ENCODE assay signal across 20 cellular contexts in the genomic region with DNA sequence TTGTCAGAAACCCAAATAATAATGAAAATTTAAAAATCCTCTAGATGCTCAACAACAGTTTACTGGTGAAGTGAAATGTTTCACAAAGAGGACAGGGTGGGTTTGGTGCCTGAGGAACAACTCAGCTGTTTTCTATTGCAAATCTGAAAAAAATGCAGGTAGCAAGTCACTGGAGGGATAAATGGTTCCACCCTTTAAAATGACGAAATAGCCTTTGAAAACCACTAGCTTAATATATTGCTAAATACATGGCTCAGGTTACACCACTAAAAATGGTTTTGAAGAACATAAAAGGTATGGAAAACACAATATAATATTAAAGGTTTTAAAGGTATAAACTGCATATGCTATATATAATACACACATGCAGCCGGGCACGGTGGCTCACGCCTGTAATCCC.
DNase-seq lines count a peak whose midpoint lies in the region; ATAC-seq and TF ChIP-seq lines count a peak whose summit lies in the region.
"Had no signal": no experiment of that assay in that cellular context is flagged by ENCODE, and none has a peak within 500 bp of the region (broad histone marks: within the 10 kb centered on the region; RNA-seq: fewer than 3 reads in every experiment).

No MANE protein-coding gene starts in this region.

- no peak overlapping the region for H3K4me2 ChIP-seq in mammary epithelial cell (ENCODE audit: insufficient read depth, low read depth, low read length)
- no peak overlapping the region for H3K4me2 ChIP-seq in Karpas-422 (ENCODE audit: low read depth, low read length, poor library complexity, severe bottlenecking)
- H3K4me2 ChIP-seq: SK-N-SH had no signal

- TF ChIP-seq CTCF in mammary epithelial cell (conservative IDR thresholded peaks at IDR 0.05 in 1 of 2, IDR thresholded peaks at IDR 0.05 in 1 of 2; ENCODE audit: extremely low read depth in 1 of 2, insufficient read depth in 1 of 2, low read depth in 1 of 2, low read length in 2 of 2) (no peak), foreskin fibroblast (IDR thresholded peaks at IDR 0.05; ENCODE audit: low read depth, low read length) (no peak)

- no peak overlapping the region for H3K9ac ChIP-seq in mammary epithelial cell (ENCODE audit: insufficient read depth, low read length)
- no peak overlapping the region for H3K9ac ChIP-seq in Karpas-422 (ENCODE audit: low read length)
- H3K9ac ChIP-seq: SK-N-SH had no signal

- dilution Hi-C loops in mammary epithelial cell (cut with HindIII; ENCODE audit: low sequenced_read_pairs) = no loop called here

- WGBS in mammary epithelial cell (ENCODE audit: low coverage, missing lambda C conversion rate) = 85% methylated on average over 4 of the region's 4 CpGs

- H3K79me2 ChIP-seq in mammary epithelial cell (ENCODE audit: insufficient read depth, low read length) (no peaks in the 10 kb centered on the region), Karpas-422 (ENCODE audit: low read length) (peaks cover 85% of the 10 kb centered on the region)

- H3K36me3 ChIP-seq in mammary epithelial cell (ENCODE audit: insufficient read depth, low read length) = no peaks in the 10 kb centered on the region
- peaks cover 23% of the 10 kb centered on the region for H3K36me3 ChIP-seq in Karpas-422 (ENCODE audit: insufficient read depth, low read length)
- H3K36me3 ChIP-seq: MG63 had no signal

- no TSS peak for BruUV-seq in mammary epithelial cell (replicated peaks; lab: Mats Ljungman, UMichigan)

- in situ Hi-C loops in mammary epithelial cell (cut with MboI; ENCODE audit: low sequenced_read_pairs in 2 of 2) = loop anchor here in 1 of 2 donors (25.0 kb wide), 1 partner anchor 1011 kb away; a partner anchor contains a TSS

- peak; percentile 27 for DNase-seq in HCEC 1CT
- peak; percentile 34 for DNase-seq in MV-4-11 (lab: John Stamatoyannopoulos, UW)
- peak; percentile 65 for DNase-seq in mammary epithelial cell
- DNase-seq in foreskin fibroblast = peak; percentile 7 to 57
- no peak for DNase-seq in head of caudate nucleus
- DNase-seq in Karpas-422 = no peak
- DNase-seq: activated CD4-positive, CD25-positive, alpha-beta regulatory T cell treated with anti-CD3 and anti-CD28 coated beads, Interleukin-2, amount 50 U/mL, for 72 hours; activated naive CD4-positive, alpha-beta T cell treated with anti-CD3 and anti-CD28 coated beads, Interleukin-2, amount 10 ng/mL, durations not matched to agents 7 days and 5 days; activated T-cell treated with anti-CD3 and anti-CD28 coated beads, Interleukin-2, amount 50 U/mL, for 24 hours; effector CD8-positive, alpha-beta T cell; H7; hypothalamus; islet precursor cell; lower lobe of right lung; MG63; NCI-H1694 treated with DMSO at 0.1 percent for 48 hours; NCI-H748 treated with DMSO at 0.1 percent for 48 hours; SK-N-SH had no signal

- CTCF ChIA-PET in mammary epithelial cell (lab: Charles Lee; ENCODE audit: low non-redundant PET) = no interaction called here

- ATAC-seq in esophagus mucosa = no peak
- ATAC-seq in GM18861 (IDR thresholded peaks at IDR 0.05; ENCODE audit: unreplicated experiment) = no peak
- ATAC-seq: lower lobe of right lung had no signal

- H3K4me1 ChIP-seq in mammary epithelial cell (ENCODE audit: insufficient read depth, low read length) = no peaks in the 10 kb centered on the region
- H3K4me1 ChIP-seq in Karpas-422 (ENCODE audit: low read length) = peaks cover 8% of the 10 kb centered on the region
- H3K4me1 ChIP-seq: lower lobe of right lung had no signal

- H4K20me1 ChIP-seq in mammary epithelial cell (ENCODE audit: insufficient read depth, low read length) = no peaks in the 10 kb centered on the region
- H4K20me1 ChIP-seq in Karpas-422 (ENCODE audit: insufficient read depth, low read depth, low read length) = no peaks in the 10 kb centered on the region

- H3K9me2 ChIP-seq in Karpas-422 (replicated peaks; ENCODE audit: insufficient read depth, low read length) = no peaks in the 10 kb centered on the region
- H3K9me2 ChIP-seq: SK-N-SH had no signal

- no peak overlapping the region for H3K4me3 ChIP-seq in mammary epithelial cell (replicated peaks in 1 of 3; ENCODE audit: insufficient read depth in 1 of 3, low read depth in 2 of 3, low read length in 3 of 3)
- H3K4me3 ChIP-seq in foreskin fibroblast (ENCODE audit: low read depth in 1 of 2, low read length in 2 of 2) = no peak overlapping the region
- no peak overlapping the region for H3K4me3 ChIP-seq in Karpas-422 (ENCODE audit: low read length)
- H3K4me3 ChIP-seq: lower lobe of right lung, MG63 had no signal

- H2AFZ ChIP-seq in mammary epithelial cell (ENCODE audit: low read depth, low read length) (no peak overlapping the region), Karpas-422 (ENCODE audit: low read length) (no peak overlapping the region)

- H3K27me3 ChIP-seq in mammary epithelial cell (ENCODE audit: insufficient read depth, low read length) (no peaks in the 10 kb centered on the region), Karpas-422 (ENCODE audit: low read length) (no peaks in the 10 kb centered on the region)
- H3K27me3 ChIP-seq: MG63 had no signal

- intact Hi-C loops in mammary epithelial cell (cut with micrococcal nuclease) = no loop called here
- intact Hi-C loops in head of caudate nucleus (cut with DNase I) = loop anchor here (5.0 kb wide), 1 partner anchor 1026 kb away; no protein-coding TSS in a partner anchor

- H3K9me3 ChIP-seq in mammary epithelial cell (replicated peaks; ENCODE audit: insufficient read depth, low read length) (no peaks in the 10 kb centered on the region), Karpas-422 (ENCODE audit: low read length) (no peaks in the 10 kb centered on the region)
- H3K9me3 ChIP-seq: lower lobe of right lung, MG63, SK-N-SH had no signal

- H3K27ac ChIP-seq in mammary epithelial cell (ENCODE audit: insufficient read depth, low read depth, low read length) (no peak overlapping the region), Karpas-422 (ENCODE audit: low read length) (no peak overlapping the region)
- H3K27ac ChIP-seq: lower lobe of right lung had no signal

Comparison
In these comparisons a context has a peak if more than half of its experiments do, and no peak if none do; other contexts are left out.
1. DNase-seq: peak in HCEC 1CT (single experiment), MV-4-11 (single experiment), mammary epithelial cell (single experiment) and foreskin fibroblast (2 of 2); none in head of caudate nucleus (0 of 42) and Karpas-422 (single experiment).